In genomic region chr12:16607895-16608294, GRCh38 we compare ENCODE assay signal across 1 cellular context.
TF ChIP-seq lines count a peak whose summit lies in the region.

No MANE protein-coding gene starts in this region.

TF ChIP-seq in SK-N-SH, 30 proteins besides CTCF, POLR2A, EP300 and RAD21 (continued from another document):
- TF ChIP-seq, protein P1, sequence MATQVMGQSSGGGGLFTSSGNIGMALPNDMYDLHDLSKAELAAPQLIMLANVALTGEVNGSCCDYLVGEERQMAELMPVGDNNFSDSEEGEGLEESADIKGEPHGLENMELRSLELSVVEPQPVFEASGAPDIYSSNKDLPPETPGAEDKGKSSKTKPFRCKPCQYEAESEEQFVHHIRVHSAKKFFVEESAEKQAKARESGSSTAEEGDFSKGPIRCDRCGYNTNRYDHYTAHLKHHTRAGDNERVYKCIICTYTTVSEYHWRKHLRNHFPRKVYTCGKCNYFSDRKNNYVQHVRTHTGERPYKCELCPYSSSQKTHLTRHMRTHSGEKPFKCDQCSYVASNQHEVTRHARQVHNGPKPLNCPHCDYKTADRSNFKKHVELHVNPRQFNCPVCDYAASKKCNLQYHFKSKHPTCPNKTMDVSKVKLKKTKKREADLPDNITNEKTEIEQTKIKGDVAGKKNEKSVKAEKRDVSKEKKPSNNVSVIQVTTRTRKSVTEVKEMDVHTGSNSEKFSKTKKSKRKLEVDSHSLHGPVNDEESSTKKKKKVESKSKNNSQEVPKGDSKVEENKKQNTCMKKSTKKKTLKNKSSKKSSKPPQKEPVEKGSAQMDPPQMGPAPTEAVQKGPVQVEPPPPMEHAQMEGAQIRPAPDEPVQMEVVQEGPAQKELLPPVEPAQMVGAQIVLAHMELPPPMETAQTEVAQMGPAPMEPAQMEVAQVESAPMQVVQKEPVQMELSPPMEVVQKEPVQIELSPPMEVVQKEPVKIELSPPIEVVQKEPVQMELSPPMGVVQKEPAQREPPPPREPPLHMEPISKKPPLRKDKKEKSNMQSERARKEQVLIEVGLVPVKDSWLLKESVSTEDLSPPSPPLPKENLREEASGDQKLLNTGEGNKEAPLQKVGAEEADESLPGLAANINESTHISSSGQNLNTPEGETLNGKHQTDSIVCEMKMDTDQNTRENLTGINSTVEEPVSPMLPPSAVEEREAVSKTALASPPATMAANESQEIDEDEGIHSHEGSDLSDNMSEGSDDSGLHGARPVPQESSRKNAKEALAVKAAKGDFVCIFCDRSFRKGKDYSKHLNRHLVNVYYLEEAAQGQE (IDR thresholded peaks at IDR 0.05; ENCODE audit: low read depth, low read length), result no peak
- TF ChIP-seq FOXM1 (IDR thresholded peaks at IDR 0.05; ENCODE audit: low read depth) (no peak), GABPA (IDR thresholded peaks at IDR 0.05; ENCODE audit: low read depth) (no peak), RCOR1 (IDR thresholded peaks at IDR 0.05; ENCODE audit: low read length) (no peak), ZBTB33 (IDR thresholded peaks at IDR 0.05; ENCODE audit: borderline replicate concordance, low read depth) (no peak), USF1 (IDR thresholded peaks at IDR 0.05; ENCODE audit: borderline replicate concordance, low read depth) (no peak), TCF12 (IDR thresholded peaks at IDR 0.05) (no peak), ELF1 (IDR thresholded peaks at IDR 0.05) (no peak), RFX5 (IDR thresholded peaks at IDR 0.05; ENCODE audit: low read length) (no peak), NRF1 (IDR thresholded peaks at IDR 0.05; ENCODE audit: low read depth, low read length) (no peak), MXI1 (IDR thresholded peaks at IDR 0.05; ENCODE audit: low read depth, low read length) (no peak)
